ENCODE assay signal across 30 cellular contexts in genomic region chr6:79440590-79440989, GRCh38.
DNase-seq lines count a peak whose midpoint lies in the region; ATAC-seq, FAIRE-seq and TF ChIP-seq lines count a peak whose summit lies in the region.
"Had no signal": no experiment of that assay in that cellular context is flagged by ENCODE, and none has a peak within 500 bp of the region (broad histone marks: within the 10 kb centered on the region; RNA-seq: fewer than 3 reads in every experiment).

No MANE protein-coding gene starts in this region.

- TF ChIP-seq CTCF in GM12865 (IDR thresholded peaks at IDR 0.05; ENCODE audit: insufficient read depth, low read depth, low read length, missing control alignments) = no peak
- no peak for TF ChIP-seq CTCF in VCaP (conservative IDR thresholded peaks at IDR 0.05)
- TF ChIP-seq CTCF in tibial artery (IDR thresholded peaks at IDR 0.05) = no peak
- TF ChIP-seq CTCF in colonic mucosa (IDR thresholded peaks at IDR 0.05) = no peak

- DNase-seq in GM12865 (ENCODE audit: low read depth) = peak; percentile 2
- no peak for DNase-seq in tibial artery
- DNase-seq in colonic mucosa = no peak
- no peak for DNase-seq in GM19239 (ENCODE audit: insufficient read length, low spot score)
- DNase-seq in NCI-H1694 (lab: John Stamatoyannopoulos, UW) = no peak
- DNase-seq: activated CD4-positive, alpha-beta T cell treated with anti-CD3 and anti-CD28 coated beads, Interleukin-2, amount 50 U/mL, for 48 hours; activated naive CD8-positive, alpha-beta T cell treated with anti-CD3 and anti-CD28 coated beads, Interleukin-2, amount 50 U/mL, for 24 hours; activated T-cell treated with anti-CD3 and anti-CD28 coated beads, Interleukin-2, amount 50 U/mL, for 72 hours; central memory CD4-positive, alpha-beta T cell; DMS79 treated with DMSO at 0.1 percent for 48 hours; endodermal cell; GF-D8; glutamatergic neuron; MG63; NCI-H1105; NCI-H2029; NCI-H524; PC-9; stimulated activated CD4-positive, alpha-beta T cell treated with anti-CD3 and anti-CD28 coated beads, Interleukin-15, amount 100 ng/mL, for 24 hours; stimulated activated naive CD4-positive, alpha-beta T cell; T-helper 2 cell; upper lobe of left lung had no signal

- H3K9me3 ChIP-seq in tibial artery (no peaks in the 10 kb centered on the region), colonic mucosa (no peaks in the 10 kb centered on the region)
- H3K9me3 ChIP-seq: MG63, upper lobe of left lung had no signal

- no peaks in the 10 kb centered on the region for H3K36me3 ChIP-seq in tibial artery
- no peaks in the 10 kb centered on the region for H3K36me3 ChIP-seq in colonic mucosa
- H3K36me3 ChIP-seq: MG63, upper lobe of left lung had no signal

- intact Hi-C loops in tibial artery (cut with DNase I; ENCODE audit: low total_unique reads) = no loop called here
- intact Hi-C loops in colonic mucosa (cut with DNase I) = no loop called here

- H3K27ac ChIP-seq in VCaP = peak overlapping the region; percentile 46
- H3K27ac ChIP-seq in tibial artery = no peak overlapping the region
- no peak overlapping the region for H3K27ac ChIP-seq in colonic mucosa
- H3K27ac ChIP-seq: KMS-11, PC-9, upper lobe of left lung had no signal

- no peaks in the 10 kb centered on the region for H3K27me3 ChIP-seq in tibial artery
- H3K27me3 ChIP-seq in colonic mucosa = no peaks in the 10 kb centered on the region
- H3K27me3 ChIP-seq: MG63, upper lobe of left lung had no signal

- FAIRE-seq in GM19239 (lab: Jason Lieb, UNC) = no peak
- FAIRE-seq: A204.1 had no signal

- H3K4me3 ChIP-seq in GM12865 (ENCODE audit: low read depth, low read length) (no peak overlapping the region), tibial artery (no peak overlapping the region), colonic mucosa (no peak overlapping the region)
- H3K4me3 ChIP-seq: MG63, PC-9, upper lobe of left lung had no signal

- H3K9ac ChIP-seq in colonic mucosa (ENCODE audit: low read depth in 2 of 2, low read length in 2 of 2) = no peak overlapping the region
- H3K9ac ChIP-seq: KMS-11 had no signal

- H3K4me1 ChIP-seq in tibial artery = no peaks in the 10 kb centered on the region
- H3K4me1 ChIP-seq in colonic mucosa = no peaks in the 10 kb centered on the region
- H3K4me1 ChIP-seq: upper lobe of left lung had no signal

- ATAC-seq in GM21390 (IDR thresholded peaks at IDR 0.05; ENCODE audit: unreplicated experiment) (peak; percentile 51), HG02885 (IDR thresholded peaks at IDR 0.05; ENCODE audit: poor library complexity, unreplicated experiment) (peak; percentile 87)
- ATAC-seq: activated CD4-positive, CD25-positive, alpha-beta regulatory T cell treated with anti-CD3 and anti-CD28 coated beads, Interleukin-2, amount 50 U/mL, for 24 hours; activated naive CD8-positive, alpha-beta T cell treated with anti-CD3 and anti-CD28 coated beads, Interleukin-2, amount 50 U/mL, for 24 hours; activated T-cell treated with anti-CD3 and anti-CD28 coated beads, Interleukin-2, amount 50 U/mL, for 72 hours; Right ventricle myocardium inferior; SK-N-SH treated with all-trans-retinoic acid at 6 μM for 48 hours had no signal
